In genomic region chr14:21308479-21309237, GRCh38 we compare ENCODE assay signal across 8 cellular contexts. TPM values are rescaled to one million over a fixed set of nuclear protein-coding genes. Genes with fewer than 3 reads are reported as not detected.
DNase-seq lines count a peak whose midpoint lies in the region; ATAC-seq and TF ChIP-seq lines count a peak whose summit lies in the region.

No MANE protein-coding gene starts in this region.

- no peak for TF ChIP-seq RAD21 in SK-N-SH (IDR thresholded peaks at IDR 0.05; ENCODE audit: low read length)

- CTCF ChIA-PET in SK-N-SH (lab: Yijun Ruan, JAX): no interaction called here

- H3K9ac ChIP-seq in SK-N-SH: no peak overlapping the region

- H3K36me3 ChIP-seq in SK-N-SH (replicated peaks in 1 of 2; ENCODE audit: control insufficient read depth in 1 of 2, insufficient read depth in 2 of 2, low read length in 1 of 2) (no peaks in the 10 kb centered on the region), esophagus muscularis mucosa (no peaks in the 10 kb centered on the region)

- no peaks in the 10 kb centered on the region for H3F3A ChIP-seq in SK-N-SH (replicated peaks; ENCODE audit: insufficient read depth)

- POLR2A ChIA-PET in SK-N-SH (lab: Yijun Ruan, JAX): no interaction called here

- DNase-seq in SK-N-SH (no peak), NCI-H748 treated with DMSO at 0.1 percent for 48 hours (lab: John Stamatoyannopoulos, UW) (peak; percentile 94), esophagus muscularis mucosa (ENCODE audit: extremely low spot score) (no peak), naive B cell (peak; percentile 84)
- DNase-seq in activated T-cell treated with anti-CD3 and anti-CD28 coated beads, Interleukin-2, amount 50 U/mL, for 1 hour: peak; percentile 62
- peak; percentile 46 to 80 for DNase-seq in stimulated activated CD8-positive, alpha-beta memory T cell treated with anti-CD3 and anti-CD28 coated beads, Interleukin-7, amount 100 ng/mL, for 48 hours (ENCODE audit: extremely low read depth in 1 of 2, low read depth in 1 of 2)

- no peaks in the 10 kb centered on the region for H3K79me2 ChIP-seq in SK-N-SH (ENCODE audit: insufficient read depth)

- H3K9me3 ChIP-seq in SK-N-SH: no peaks in the 10 kb centered on the region
- H3K9me3 ChIP-seq in esophagus muscularis mucosa: no peaks in the 10 kb centered on the region

- H3K27ac Mint-ChIP-seq in naive B cell: peak overlapping the region; percentile 86 to 96 (median 94)

- intact Hi-C loops in esophagus muscularis mucosa (cut with DNase I): no loop called here

- no peak for TF ChIP-seq POLR2A in esophagus muscularis mucosa (IDR thresholded peaks at IDR 0.05; ENCODE audit: low read depth)

- no peak for TF ChIP-seq EP300 in SK-N-SH (IDR thresholded peaks at IDR 0.05; ENCODE audit: borderline replicate concordance in 1 of 2, low read depth in 1 of 2, low read length in 1 of 2)
- no peak for TF ChIP-seq EP300 in esophagus muscularis mucosa (IDR thresholded peaks at IDR 0.05)

- no peaks in the 10 kb centered on the region for H4K20me1 ChIP-seq in SK-N-SH (ENCODE audit: insufficient read depth)

- H3K4me1 ChIP-seq in SK-N-SH (ENCODE audit: control insufficient read depth in 1 of 2, insufficient read depth in 2 of 2, low read depth in 1 of 2, low read length in 1 of 2): no peaks in the 10 kb centered on the region; a peak in 1 of 4 replicates
- peaks cover 0 to 14% (median 11%) of the 10 kb centered on the region in 4 donors for H3K4me1 ChIP-seq in esophagus muscularis mucosa

- H3K4me3 Mint-ChIP-seq in naive B cell: peak overlapping the region; percentile 77 to 97 (median 87)

- H3K27me3 ChIP-seq in SK-N-SH (ENCODE audit: insufficient read depth): peaks cover 15% of the 10 kb centered on the region; the same call in 1 of the 2 replicates
- H3K27me3 ChIP-seq in esophagus muscularis mucosa: peaks cover 0 to 17% (median 0%) of the 10 kb centered on the region in 4 donors

- peaks cover 0 to 11% (median 0%) of the 10 kb centered on the region in 3 donors for H3K27me3 Mint-ChIP-seq in naive B cell

- 56% methylated on average over 16 of the region's 16 CpGs for WGBS in SK-N-SH (ENCODE audit: low lambda C conversion rate)
- 11% methylated on average over 16 of the region's 16 CpGs for WGBS in esophagus muscularis mucosa

- H3K4me1 Mint-ChIP-seq in naive B cell: peaks cover 20 to 29% (median 24%) of the 10 kb centered on the region in 3 donors

- H3K36me3 Mint-ChIP-seq in naive B cell: no peaks in the 10 kb centered on the region

- no peak overlapping the region for H3K4me2 ChIP-seq in SK-N-SH

- no peak for TF ChIP-seq CTCF in SK-N-SH (IDR thresholded peaks at IDR 0.05)
- TF ChIP-seq CTCF in esophagus muscularis mucosa (IDR thresholded peaks at IDR 0.05): no peak

- H3K9me2 ChIP-seq in SK-N-SH: no peaks in the 10 kb centered on the region

- H2AFZ ChIP-seq in SK-N-SH (ENCODE audit: low read depth): 0 out of 2 replicates have a peak overlapping the region, but pooled peaks have one; percentile 56

- H3K27ac ChIP-seq in SK-N-SH (ENCODE audit: low read depth in 2 of 2, low read length in 1 of 2) (no peak overlapping the region), esophagus muscularis mucosa (replicated peaks in 1 of 4) (peak overlapping the region in 1 of 4 donors; percentile 48)

- H3K9me3 Mint-ChIP-seq in naive B cell: peaks cover 0 to 1% (median 0%) of the 10 kb centered on the region in 7 donors

- H3K4me3 ChIP-seq in SK-N-SH (ENCODE audit: low read depth in 2 of 2, low read length in 1 of 2): no peak overlapping the region
- peak overlapping the region; percentile 32 to 45 (median 44) for H3K4me3 ChIP-seq in esophagus muscularis mucosa

- ATAC-seq in SK-N-SH treated with all-trans-retinoic acid at 6 μM for 48 hours (no peak), HG03175 (IDR thresholded peaks at IDR 0.05; ENCODE audit: unreplicated experiment) (peak; percentile 82), naive B cell (ENCODE audit: low read depth in 2 of 2) (peak; percentile 83 to 85)

TF ChIP-seq in SK-N-SH, 30 proteins besides CTCF, POLR2A, EP300 and RAD21 (continues in another document):
- TF ChIP-seq ELF1 (IDR thresholded peaks at IDR 0.05) (no peak), TCF12 (IDR thresholded peaks at IDR 0.05) (no peak), REST (IDR thresholded peaks at IDR 0.05; ENCODE audit: low read depth, low read length) (no peak), CHD2 (IDR thresholded peaks at IDR 0.05; ENCODE audit: low read length, partially characterized antibody) (no peak), USF1 (IDR thresholded peaks at IDR 0.05; ENCODE audit: borderline replicate concordance, low read depth) (no peak)

TF ChIP-seq in SK-N-SH treated with all-trans-retinoic acid at 6 μM for 48 hours, 23 proteins besides CTCF, POLR2A, EP300 and RAD21:
- TF ChIP-seq TSHZ2 (CRISPR knock-in tag; IDR thresholded peaks at IDR 0.05) (no peak), ISL1 (CRISPR knock-in tag; IDR thresholded peaks at IDR 0.05) (no peak), ZNF565 (CRISPR knock-in tag; conservative IDR thresholded peaks at IDR 0.05; ENCODE audit: low read depth) (no peak), OSR1 (CRISPR knock-in tag; IDR thresholded peaks at IDR 0.05) (no peak), PPARA (CRISPR knock-in tag; IDR thresholded peaks at IDR 0.05; ENCODE audit: borderline replicate concordance) (no peak), ZC3H10 (CRISPR knock-in tag; IDR thresholded peaks at IDR 0.05) (no peak), GLIS3 (CRISPR knock-in tag; IDR thresholded peaks at IDR 0.05) (no peak), ZFP3 (CRISPR knock-in tag; IDR thresholded peaks at IDR 0.05) (no peak), ZNF70 (CRISPR knock-in tag; IDR thresholded peaks at IDR 0.05) (no peak), RARB (CRISPR knock-in tag; IDR thresholded peaks at IDR 0.05) (no peak), ZFP30 (CRISPR knock-in tag; IDR thresholded peaks at IDR 0.05) (no peak)

RNA-seq across cellular contexts. Expression of gene RPGRIP1, which starts 28.8 kb away (rescaled TPM):
- polyA plus RNA-seq in SK-N-SH (2012; rRNA removed) (not detected in 2 replicates), naive B cell (ENCODE audit: low read depth in 6 of 6) (under 1 TPM in 1 of 6 donors, not detected in 5; 0.26 TPM)
- polyA plus RNA-seq in SK-N-SH (2012; cell fraction: cytosol; rRNA removed): not detected in 2 replicates
- 0.02 TPM in 1 of 2 replicates, not detected in the other for polyA plus RNA-seq in SK-N-SH (2012; cell fraction: nucleus; rRNA removed)
- total RNA-seq in esophagus muscularis mucosa: not detected

RNA-seq across cellular contexts. Expression of gene HNRNPC, which starts 39.4 kb away (rescaled TPM):
- polyA plus RNA-seq in SK-N-SH (2012; rRNA removed): 341 and 500 TPM in 2 replicates
- polyA plus RNA-seq in SK-N-SH (2012; cell fraction: cytosol; rRNA removed): 518 and 530 TPM in 2 replicates
- 151 and 267 TPM in 2 replicates for polyA plus RNA-seq in SK-N-SH (2012; cell fraction: nucleus; rRNA removed)
- total RNA-seq in esophagus muscularis mucosa: 100 to 1,000 TPM; 260 to 396 (median 292) TPM
- 1,000 to 10,000 TPM in 2 of 6 donors, 100 to 1,000 TPM in 4; 797 to 1,243 (median 873) TPM for polyA plus RNA-seq in naive B cell (ENCODE audit: low read depth in 6 of 6)

Comparison
In these comparisons a context has a peak if more than half of its experiments do, and no peak if none do; other contexts are left out.
1. DNase-seq: peak in NCI-H748 treated with DMSO at 0.1 percent for 48 hours (single experiment), activated T-cell treated with anti-CD3 and anti-CD28 coated beads, Interleukin-2, amount 50 U/mL, for 1 hour (single experiment), naive B cell (single experiment) and stimulated activated CD8-positive, alpha-beta memory T cell treated with anti-CD3 and anti-CD28 coated beads, Interleukin-7, amount 100 ng/mL, for 48 hours (2 of 2); none in SK-N-SH (single experiment) and esophagus muscularis mucosa (single experiment).
2. H3K4me3 ChIP-seq: peak in esophagus muscularis mucosa (4 of 4); none in SK-N-SH (0 of 2).